In genomic region chr2:31233216-31233615, GRCh38 we compare ENCODE assay signal across 8 cellular contexts. TPM values are rescaled to one million over a fixed set of nuclear protein-coding genes. Genes with fewer than 3 reads are reported as not detected.
DNase-seq lines count a peak whose midpoint lies in the region; ATAC-seq and TF ChIP-seq lines count a peak whose summit lies in the region.

No MANE protein-coding gene starts in this region.

- H2BK120ac ChIP-seq in mesenchymal stem cell (ENCODE audit: low read depth, low read length), result no peak overlapping the region

- H3K9me3 Mint-ChIP-seq in CD8-positive, alpha-beta T cell, result no peaks in the 10 kb centered on the region
- no peaks in the 10 kb centered on the region for H3K9me3 Mint-ChIP-seq in IgD-negative memory B cell
- no peaks in the 10 kb centered on the region for H3K9me3 Mint-ChIP-seq in activated naive CD8-positive, alpha-beta T cell (ENCODE audit: low read depth)

- H3K79me1 ChIP-seq in mesenchymal stem cell (replicated peaks; ENCODE audit: low read length, poor library complexity, severe bottlenecking), result peaks cover 13% of the 10 kb centered on the region

- no peaks in the 10 kb centered on the region for H3K36me3 Mint-ChIP-seq in CD8-positive, alpha-beta T cell
- H3K36me3 Mint-ChIP-seq in IgD-negative memory B cell, result no peaks in the 10 kb centered on the region
- H3K36me3 Mint-ChIP-seq in activated naive CD8-positive, alpha-beta T cell, result no peaks in the 10 kb centered on the region

- H3K9ac ChIP-seq in mesenchymal stem cell (ENCODE audit: low read length), result peak overlapping the region; percentile 83

- H3K4me1 Mint-ChIP-seq in CD8-positive, alpha-beta T cell (ENCODE audit: low read depth), result peaks cover 26% of the 10 kb centered on the region
- H3K4me1 Mint-ChIP-seq in IgD-negative memory B cell, result peaks cover 29 to 40% (median 36%) of the 10 kb centered on the region in 3 donors
- peaks cover 19% of the 10 kb centered on the region for H3K4me1 Mint-ChIP-seq in activated naive CD8-positive, alpha-beta T cell (ENCODE audit: low read depth)

- CTCF ChIA-PET in CD8-positive, alpha-beta T cell (lab: Charles Lee), result no interaction called here

- H2BK5ac ChIP-seq in mesenchymal stem cell (ENCODE audit: low read depth, low read length, poor library complexity, severe bottlenecking), result no peak overlapping the region

- no peak overlapping the region for H2AK5ac ChIP-seq in mesenchymal stem cell (ENCODE audit: low read length, severe bottlenecking)

- H3K27me3 ChIP-seq in CD8-positive, alpha-beta T cell (ENCODE audit: insufficient read depth, low read length), result no peaks in the 10 kb centered on the region
- H3K27me3 ChIP-seq in mesenchymal stem cell (ENCODE audit: control insufficient read depth in 1 of 2, insufficient read depth in 1 of 2, low read length in 2 of 2), result no peaks in the 10 kb centered on the region

- no peaks in the 10 kb centered on the region for H3K36me3 ChIP-seq in CD8-positive, alpha-beta T cell (ENCODE audit: insufficient read depth, low read length)
- H3K36me3 ChIP-seq in mesenchymal stem cell (ENCODE audit: control insufficient read depth in 1 of 2, insufficient read depth in 2 of 2, low read depth in 1 of 2, low read length in 2 of 2), result peaks cover 0 to 2% of the 10 kb centered on the region in 2 experiments

- no peak overlapping the region for H2BK12ac ChIP-seq in mesenchymal stem cell (ENCODE audit: low read length in 2 of 2)

- H3K4me1 ChIP-seq in CD8-positive, alpha-beta T cell (ENCODE audit: insufficient read depth, low read length), result peaks cover 16% of the 10 kb centered on the region
- H3K4me1 ChIP-seq in mesenchymal stem cell (ENCODE audit: control insufficient read depth, insufficient read depth, low read depth, low read length), result peaks cover 15% of the 10 kb centered on the region

- H4K8ac ChIP-seq in mesenchymal stem cell (ENCODE audit: low read length), result no peak overlapping the region

- no peak overlapping the region for H4K91ac ChIP-seq in mesenchymal stem cell (ENCODE audit: low read length)

- H3K4me3 Mint-ChIP-seq in CD8-positive, alpha-beta T cell, result peak overlapping the region; percentile 79
- H3K4me3 Mint-ChIP-seq in IgD-negative memory B cell, result peak overlapping the region; percentile 89 to 99 (median 94)
- peak overlapping the region; percentile 79 for H3K4me3 Mint-ChIP-seq in activated naive CD8-positive, alpha-beta T cell

- peak in 1 of 7 experiments; percentile 25 for DNase-seq in CD8-positive, alpha-beta T cell
- peak; percentile 24 for DNase-seq in mesenchymal stem cell
- DNase-seq in OCI-M2 (lab: John Stamatoyannopoulos, UW; ENCODE audit: unreplicated experiment), result no peak
- no peak for DNase-seq in stimulated activated CD4-positive, alpha-beta T cell treated with anti-CD3 and anti-CD28 coated beads, Interleukin-2, amount 100 ng/mL, for 48 hours
- DNase-seq in AML-193 (lab: John Stamatoyannopoulos, UW), result no peak

- peak overlapping the region; percentile 67 for H3K4me3 ChIP-seq in CD8-positive, alpha-beta T cell (ENCODE audit: low read depth, low read length)
- peak overlapping the region in 1 of 2 experiments; percentile 85 for H3K4me3 ChIP-seq in mesenchymal stem cell (ENCODE audit: insufficient read depth in 1 of 2, low read depth in 1 of 2, low read length in 2 of 2)

- H3K4ac ChIP-seq in mesenchymal stem cell (ENCODE audit: low read depth in 1 of 2, low read length in 2 of 2), result no peak overlapping the region

- H3K4me2 ChIP-seq in mesenchymal stem cell (ENCODE audit: low read length, poor library complexity, severe bottlenecking), result no peak overlapping the region

- intact Hi-C loops in CD8-positive, alpha-beta T cell (cut with DNase I, micrococcal nuclease), result loop anchor here (5.0 kb wide), 2 partner anchors 526 to 761 kb away; no protein-coding TSS in a partner anchor

- WGBS in mesenchymal stem cell, result 92% methylated on average over 1 of the region's 1 CpG

- POLR2A ChIA-PET in CD8-positive, alpha-beta T cell (lab: Charles Lee), result no interaction called here

- peak overlapping the region; percentile 53 for H2AFZ ChIP-seq in mesenchymal stem cell (ENCODE audit: low read depth, low read length)

- TF ChIP-seq CTCF in CD8-positive, alpha-beta T cell (IDR thresholded peaks at IDR 0.05), result no peak

- H3K27me3 Mint-ChIP-seq in CD8-positive, alpha-beta T cell (ENCODE audit: low read depth), result no peaks in the 10 kb centered on the region
- H3K27me3 Mint-ChIP-seq in IgD-negative memory B cell, result no peaks in the 10 kb centered on the region
- peaks cover 3% of the 10 kb centered on the region for H3K27me3 Mint-ChIP-seq in activated naive CD8-positive, alpha-beta T cell

- ATAC-seq in CD8-positive, alpha-beta T cell, result no peak
- ATAC-seq in GM19397 (IDR thresholded peaks at IDR 0.05; ENCODE audit: unreplicated experiment), result no peak

- no peak overlapping the region for H3K23ac ChIP-seq in mesenchymal stem cell (ENCODE audit: low read length in 2 of 2)

- H2BK15ac ChIP-seq in mesenchymal stem cell (ENCODE audit: low read depth, poor library complexity, severe bottlenecking), result no peak overlapping the region

- no peak overlapping the region for H3K27ac ChIP-seq in CD8-positive, alpha-beta T cell (ENCODE audit: low read depth, low read length)
- no peak overlapping the region for H3K27ac ChIP-seq in mesenchymal stem cell (ENCODE audit: low read length, poor library complexity, severe bottlenecking)

- H3K18ac ChIP-seq in mesenchymal stem cell (ENCODE audit: low read depth in 1 of 2, low read length in 2 of 2), result no peak overlapping the region

- no peak overlapping the region for H3K14ac ChIP-seq in mesenchymal stem cell (ENCODE audit: low read length in 2 of 2)

- no peak overlapping the region for H3K27ac Mint-ChIP-seq in CD8-positive, alpha-beta T cell
- peak overlapping the region; percentile 83 to 94 (median 87) for H3K27ac Mint-ChIP-seq in IgD-negative memory B cell
- no peak overlapping the region for H3K27ac Mint-ChIP-seq in activated naive CD8-positive, alpha-beta T cell

- H3K9me3 ChIP-seq in CD8-positive, alpha-beta T cell (ENCODE audit: low read length), result no peaks in the 10 kb centered on the region
- no peaks in the 10 kb centered on the region for H3K9me3 ChIP-seq in mesenchymal stem cell (ENCODE audit: control insufficient read depth, low read length)

RNA-seq across cellular contexts. Expression of gene EHD3, which starts 0.7 kb away (rescaled TPM):
- total RNA-seq in CD8-positive, alpha-beta T cell, result under 1 TPM; 0.81 to 0.95 TPM
- 31.8 TPM for polyA plus RNA-seq in IgD-negative memory B cell
- 63.7 TPM for polyA plus RNA-seq in mesenchymal stem cell (2013, experiment 1 of 2)
- polyA plus RNA-seq in mesenchymal stem cell (2013, experiment 2 of 2), result 62.4 TPM

RNA-seq across cellular contexts. Expression of gene CAPN14, which starts 15.9 kb away (rescaled TPM):
- under 1 TPM; 0.08 to 0.14 TPM for total RNA-seq in CD8-positive, alpha-beta T cell
- polyA plus RNA-seq in IgD-negative memory B cell, result 2.9 TPM
- 0.07 TPM for polyA plus RNA-seq in mesenchymal stem cell (2013, experiment 1 of 2)
- polyA plus RNA-seq in mesenchymal stem cell (2013, experiment 2 of 2), result 0.04 TPM

Comparison
In these comparisons a context has a peak if more than half of its experiments do, and no peak if none do; other contexts are left out.
1. H3K27ac Mint-ChIP-seq: peak in IgD-negative memory B cell (3 of 3); none in CD8-positive, alpha-beta T cell (single experiment) and activated naive CD8-positive, alpha-beta T cell (single experiment).
2. Peak in every context shown above with its lines, with median percentiles within 50 percentile points of each other: H3K4me3 Mint-ChIP-seq.